ENCODE assay signal across 13 cellular contexts in the genomic region with DNA sequence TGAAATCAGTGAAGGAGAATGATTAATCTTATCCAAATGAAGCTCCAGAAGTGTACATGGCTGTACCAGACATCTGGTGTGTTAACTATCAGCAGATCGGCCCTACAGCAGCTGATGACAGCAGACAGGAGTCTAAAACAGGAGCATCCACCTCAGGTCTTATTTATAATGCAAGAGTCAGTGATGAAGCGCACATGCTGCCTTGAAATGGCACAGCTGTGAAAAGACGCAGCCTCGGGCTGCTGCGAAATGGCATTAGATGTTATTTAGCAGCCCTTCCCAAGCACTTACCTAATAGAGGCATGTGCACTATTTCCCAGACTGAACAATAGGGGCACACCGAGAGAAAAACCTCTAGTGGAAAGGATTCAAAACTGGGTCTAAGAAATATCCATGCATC.
A peak's percentile ranks its signal among the peaks of the same experiment; 100 is the strongest.
DNase-seq lines count a peak whose midpoint lies in the region; ATAC-seq, FAIRE-seq and TF ChIP-seq lines count a peak whose summit lies in the region.
"Had no signal": no experiment of that assay in that cellular context is flagged by ENCODE, and none has a peak within 500 bp of the region (broad histone marks: within the 10 kb centered on the region; RNA-seq: fewer than 3 reads in every experiment).

No MANE protein-coding gene starts in this region.

- H3K9me2 ChIP-seq in GM23248 (ENCODE audit: insufficient read depth) (no peaks in the 10 kb centered on the region), PC-3 (replicated peaks; ENCODE audit: low read length) (no peaks in the 10 kb centered on the region)

- H3K4me1 ChIP-seq in GM23248 (ENCODE audit: insufficient read depth) (peaks cover 41% of the 10 kb centered on the region), PC-3 (ENCODE audit: insufficient read depth, low read length) (peaks cover 41% of the 10 kb centered on the region)
- H3K4me1 ChIP-seq: foreskin keratinocyte had no signal

- H3K27me3 ChIP-seq in GM23248 (replicated peaks; ENCODE audit: insufficient read depth) (no peaks in the 10 kb centered on the region), PC-3 (ENCODE audit: low read length) (no peaks in the 10 kb centered on the region)
- H3K27me3 ChIP-seq: foreskin keratinocyte had no signal

- H3K27ac ChIP-seq in GM23248: no peak overlapping the region
- no peak overlapping the region for H3K27ac ChIP-seq in PC-3 (ENCODE audit: low read length)
- H3K27ac ChIP-seq: foreskin keratinocyte had no signal

- H3K9me3 ChIP-seq in GM23248 (ENCODE audit: low read depth) (no peaks in the 10 kb centered on the region), PC-3 (ENCODE audit: low read length) (no peaks in the 10 kb centered on the region)

- WGBS in GM23248 (ENCODE audit: low coverage in 1 of 2, low lambda C conversion rate in 2 of 2, missing lambda C conversion rate in 2 of 2), 2 experiments: 6 to 7% methylated on average over 6 of the region's 6 CpGs

- H3K9ac ChIP-seq in GM23248 (peak overlapping the region; percentile 44), PC-3 (ENCODE audit: low read length) (no peak overlapping the region)

- BruUV-seq in PC-3 (replicated peaks; lab: Mats Ljungman, UMichigan): no TSS peak

- H3K4me3 ChIP-seq in GM23248 (peak overlapping the region; percentile 62), skeletal muscle cell (ENCODE audit: low read depth, low read length) (no peak overlapping the region), PC-3 (ENCODE audit: low read length) (no peak overlapping the region)

- CTCF ChIA-PET in PC-3 (lab: Charles Lee): no interaction called here

- no peaks in the 10 kb centered on the region for H3K79me2 ChIP-seq in GM23248 (ENCODE audit: insufficient read depth)
- H3K79me2 ChIP-seq in PC-3 (ENCODE audit: low read length): no peaks in the 10 kb centered on the region

- TF ChIP-seq CTCF in PC-3 (conservative IDR thresholded peaks at IDR 0.05; ENCODE audit: low read depth, low read length): no peak

- H4K20me1 ChIP-seq in GM23248 (ENCODE audit: insufficient read depth) (no peaks in the 10 kb centered on the region), PC-3 (ENCODE audit: low read length) (no peaks in the 10 kb centered on the region)

- H3F3A ChIP-seq in GM23248 (ENCODE audit: insufficient read depth) (peaks cover 22% of the 10 kb centered on the region), PC-3 (ENCODE audit: low read length, unreplicated experiment) (no peaks in the 10 kb centered on the region)

- H3K36me3 ChIP-seq in GM23248 (ENCODE audit: low read depth) (no peaks in the 10 kb centered on the region), PC-3 (ENCODE audit: low read depth, low read length) (no peaks in the 10 kb centered on the region)

- H2AFZ ChIP-seq in GM23248: peak overlapping the region; percentile 73
- H2AFZ ChIP-seq in PC-3 (ENCODE audit: low read length): no peak overlapping the region

- H3K4me2 ChIP-seq in GM23248 (ENCODE audit: unreplicated experiment) (peak overlapping the region; percentile 66), PC-3 (ENCODE audit: low read length) (no peak overlapping the region)

- no peak for FAIRE-seq in urothelium cell line (lab: Jason Lieb, UNC)

- intact Hi-C loops in PC-3 (cut with micrococcal nuclease): no loop called here

- ATAC-seq in GM21619 (IDR thresholded peaks at IDR 0.05; ENCODE audit: unreplicated experiment) (no peak), PC-3 (no peak)
- ATAC-seq: foreskin keratinocyte had no signal

- POLR2A ChIA-PET in PC-3 (lab: Charles Lee; ENCODE audit: unreplicated experiment): no interaction called here

- DNase-seq in GM23248 (peak; percentile 58), NCI-H69 (lab: John Stamatoyannopoulos, UW) (peak; percentile 89), fibroblast of gingiva (ENCODE audit: low read depth) (peak; percentile 6), skeletal muscle cell (ENCODE audit: low read depth) (peak; percentile 31), PC-3 (no peak), urothelium cell line (ENCODE audit: low spot score) (no peak)
- DNase-seq: activated T-cell treated with anti-CD3 and anti-CD28 coated beads for 4 hours, COR-L47, foreskin keratinocyte, islet precursor cell, NCI-H1105 treated with DMSO at 0.1 percent for 48 hours, SW 1271 had no signal

- in situ Hi-C loops in GM23248 (cut with MboI): no loop called here

Comparison
In these comparisons a context has a peak if more than half of its experiments do, and no peak if none do; other contexts are left out.
1. DNase-seq: peak in GM23248 (single experiment), NCI-H69 (single experiment), fibroblast of gingiva (single experiment) and skeletal muscle cell (single experiment); none in PC-3 (single experiment) and urothelium cell line (single experiment).